In genomic region chr3:117534138-117534537, GRCh38 we compare ENCODE assay signal across 29 cellular contexts.
"Had no signal": no experiment of that assay in that cellular context is flagged by ENCODE, and none has a peak within 500 bp of the region (broad histone marks: within the 10 kb centered on the region; RNA-seq: fewer than 3 reads in every experiment).

No MANE protein-coding gene starts in this region.

- H3K27me3 ChIP-seq: neural progenitor cell, ovary, spleen, suprapubic skin, testis, tibial nerve, upper lobe of left lung, vagina had no signal

- H3K9ac ChIP-seq: neural progenitor cell, parathyroid adenoma had no signal

- FAIRE-seq: urothelium cell line had no signal

- H3K4me2 ChIP-seq: neural progenitor cell, smooth muscle cell had no signal

- H3K9me3 ChIP-seq: ovary, psoas muscle, suprapubic skin, testis, tibial nerve, upper lobe of left lung, vagina had no signal

- H2AFZ ChIP-seq: neural progenitor cell, parathyroid adenoma had no signal

- H3K4me1 ChIP-seq: neural progenitor cell, parathyroid adenoma, psoas muscle, spleen, suprapubic skin, testis, upper lobe of left lung, vagina had no signal

- ATAC-seq: natural killer cell; psoas muscle; right cardiac atrium; sciatic nerve; stimulated activated memory B cell treated with anti-CD40 and anti-IgM and Interleukin-4, amounts not matched to agents 10 μg/mL and 1 μg/mL and 100 μg/mL, for 72 hours; stimulated activated naive CD8-positive, alpha-beta T cell treated with anti-CD3 and anti-CD28 coated beads, Interleukin-15, amount 100 ng/mL, for 72 hours; stimulated activated naive CD8-positive, alpha-beta T cell treated with anti-CD3 and anti-CD28 coated beads, Interleukin-15, Interleukin-2, amounts not matched to agents 100 U/mL and 50 U/mL, for 24 hours had no signal

- H3K79me2 ChIP-seq: parathyroid adenoma had no signal

- H3K27ac ChIP-seq: neural progenitor cell, ovary, parathyroid adenoma, psoas muscle, skin epidermis, spleen, suprapubic skin, testis, tibial nerve, upper lobe of left lung, vagina had no signal

- DNase-seq: natural killer cell; occipital lobe; ovary; posterior cingulate gyrus; psoas muscle; right cardiac atrium; spleen; stimulated activated CD4-positive, alpha-beta T cell treated with anti-CD3 and anti-CD28 coated beads, Interleukin-12 subunit alpha, Interleukin-12 subunit beta, amount 100 ng/mL, for 4 hours; stimulated activated CD4-positive, alpha-beta T cell treated with anti-CD3 and anti-CD28 coated beads, Interleukin-1b, Interleukin-23, amount 100 ng/mL, for 48 hours; stimulated activated CD4-positive, alpha-beta T cell treated with anti-CD3 and anti-CD28 coated beads, Interleukin-4, amount 100 ng/mL, for 1 hour; stimulated activated CD4-positive, alpha-beta T cell treated with anti-CD3 and anti-CD28 coated beads, Interleukin-4, amount 100 ng/mL, for 4 hours; stimulated activated CD8-positive, alpha-beta memory T cell treated with anti-CD3 and anti-CD28 coated beads, Interleukin-4, amount 100 ng/mL, for 48 hours; stimulated activated naive CD4-positive, alpha-beta T cell; stimulated activated naive CD8-positive, alpha-beta T cell treated with anti-CD3 and anti-CD28 coated beads, Interleukin-15, amount 100 ng/mL, for 72 hours; stimulated activated naive CD8-positive, alpha-beta T cell treated with anti-CD3 and anti-CD28 coated beads, Interleukin-15, Interleukin-2, amounts not matched to agents 100 U/mL and 50 U/mL, for 24 hours; substantia nigra; testis; trophoblast cell; upper lobe of left lung had no signal

- H3K4me3 ChIP-seq: neural progenitor cell, ovary, psoas muscle, skin epidermis, smooth muscle cell, spleen, suprapubic skin, testis, tibial nerve, upper lobe of left lung, vagina had no signal

- H3K36me3 ChIP-seq: neural progenitor cell, ovary, spleen, suprapubic skin, tibial nerve, upper lobe of left lung, vagina had no signal
